ENCODE assay signal across 14 cellular contexts in genomic region chr7:86667732-86668131, GRCh38. TPM values are rescaled to one million over a fixed set of nuclear protein-coding genes. Genes with fewer than 3 reads are reported as not detected.
DNase-seq lines count a peak whose midpoint lies in the region; ATAC-seq and TF ChIP-seq lines count a peak whose summit lies in the region.
"Had no signal": no experiment of that assay in that cellular context is flagged by ENCODE, and none has a peak within 500 bp of the region (broad histone marks: within the 10 kb centered on the region; RNA-seq: fewer than 3 reads in every experiment).

No MANE protein-coding gene starts in this region.

- intact Hi-C loops in posterior vena cava (cut with DNase I) (no loop called here), lower leg skin (cut with DNase I; ENCODE audit: low total_unique reads) (no loop called here)

- no peak overlapping the region for H2BK15ac ChIP-seq in mesendoderm (replicated peaks; ENCODE audit: low read depth)

- H3K4me2 ChIP-seq in OCI-LY3 (ENCODE audit: low read length) (no peak overlapping the region), mesendoderm (ENCODE audit: low read length) (no peak overlapping the region)

- H3K27me3 ChIP-seq in HUES48 (ENCODE audit: control insufficient read depth, insufficient read depth, low read length) (no peaks in the 10 kb centered on the region), OCI-LY3 (ENCODE audit: low read depth, low read length) (peaks cover 4% of the 10 kb centered on the region; the same call in 1 of the 2 replicates), mesendoderm (ENCODE audit: insufficient read depth, low read length, poor library complexity) (no peaks in the 10 kb centered on the region)
- H3K27me3 ChIP-seq: testis had no signal

- DNase-seq in mesendoderm, result peak; percentile 69
- no peak for DNase-seq in stimulated activated CD4-positive, alpha-beta T cell treated with anti-CD3 and anti-CD28 coated beads, Interleukin-15, amount 100 ng/mL, for 24 hours
- DNase-seq in posterior vena cava (ENCODE audit: low spot score), result no peak
- DNase-seq in lower leg skin (ENCODE audit: low spot score in 2 of 2), result no peak
- DNase-seq: activated CD4-positive, alpha-beta T cell treated with anti-CD3 and anti-CD28 coated beads for 36 hours; HFFc6; small intestine; testis had no signal

- no peak overlapping the region for H2BK5ac ChIP-seq in mesendoderm (ENCODE audit: low read length)

- TF ChIP-seq CTCF in OCI-LY3 (IDR thresholded peaks at IDR 0.05; ENCODE audit: low read depth, low read length) (peak; percentile 38), lower leg skin (IDR thresholded peaks at IDR 0.05) (no peak)

- no peak overlapping the region for H3K4ac ChIP-seq in mesendoderm (ENCODE audit: low read depth, low read length)

- no peak overlapping the region for H3K56ac ChIP-seq in mesendoderm (ENCODE audit: low read length)

- H2AK5ac ChIP-seq in mesendoderm (ENCODE audit: low read length), result no peak overlapping the region

- H3K18ac ChIP-seq in mesendoderm (ENCODE audit: low read length), result no peak overlapping the region

- peaks cover 18% of the 10 kb centered on the region for H3K4me1 ChIP-seq in HUES48 (ENCODE audit: control insufficient read depth, insufficient read depth, low read length)
- no peaks in the 10 kb centered on the region for H3K4me1 ChIP-seq in OCI-LY3 (ENCODE audit: low read length)
- H3K4me1 ChIP-seq in mesendoderm (ENCODE audit: control insufficient read depth, low read depth, low read length), result peaks cover 6% of the 10 kb centered on the region
- H3K4me1 ChIP-seq: testis had no signal

- TF ChIP-seq POLR2A in lower leg skin (IDR thresholded peaks at IDR 0.05), result no peak

- no peak overlapping the region for H2AFZ ChIP-seq in OCI-LY3 (ENCODE audit: low read depth, low read length)

- H3K4me3 ChIP-seq in HUES48 (ENCODE audit: low read depth, low read length) (no peak overlapping the region), OCI-LY3 (ENCODE audit: low read length) (no peak overlapping the region), mesendoderm (ENCODE audit: low read length) (no peak overlapping the region), lower leg skin (ENCODE audit: low read depth, poor library complexity, severe bottlenecking) (no peak overlapping the region)
- H3K4me3 ChIP-seq: lung, testis had no signal

- H3K79me2 ChIP-seq in OCI-LY3 (ENCODE audit: low read length) (no peaks in the 10 kb centered on the region), mesendoderm (ENCODE audit: control insufficient read depth, insufficient read depth, low read length) (no peaks in the 10 kb centered on the region)

- H3K79me1 ChIP-seq in mesendoderm (ENCODE audit: low read length), result no peaks in the 10 kb centered on the region

- no peak overlapping the region for H2BK120ac ChIP-seq in mesendoderm (ENCODE audit: low read depth, low read length)

- no peak overlapping the region for H4K5ac ChIP-seq in mesendoderm (ENCODE audit: low read length)

- H3K9me3 ChIP-seq in HUES48 (ENCODE audit: control insufficient read depth, insufficient read depth, low read length) (no peaks in the 10 kb centered on the region), OCI-LY3 (ENCODE audit: insufficient read depth, low read length) (no peaks in the 10 kb centered on the region)
- H3K9me3 ChIP-seq: testis had no signal

- H3K9ac ChIP-seq in HUES48 (ENCODE audit: low read depth, low read length), result no peak overlapping the region
- no peak overlapping the region for H3K9ac ChIP-seq in OCI-LY3 (ENCODE audit: low read length)
- no peak overlapping the region for H3K9ac ChIP-seq in mesendoderm (ENCODE audit: low read length)

- no peaks in the 10 kb centered on the region for H4K20me1 ChIP-seq in OCI-LY3 (ENCODE audit: insufficient read depth, low read length)

- no CpG with 5 or more reads among the region's 4 CpGs for WGBS in mesendoderm (ENCODE audit: extremely low coverage, insufficient coverage, low lambda C conversion rate)
- 25 to 32% methylated on average over 4 of the region's 4 CpGs for WGBS in lower leg skin, 2 donors

- ATAC-seq in GM18498 (IDR thresholded peaks at IDR 0.05; ENCODE audit: unreplicated experiment), result peak; percentile 70
- ATAC-seq: activated CD4-positive, alpha-beta T cell treated with anti-CD3 and anti-CD28 coated beads for 36 hours had no signal

- H3K36me3 ChIP-seq in HUES48 (ENCODE audit: control insufficient read depth, insufficient read depth, low read length), result no peaks in the 10 kb centered on the region
- no peaks in the 10 kb centered on the region for H3K36me3 ChIP-seq in OCI-LY3 (replicated peaks; ENCODE audit: low read depth, low read length)
- H3K36me3 ChIP-seq in mesendoderm (ENCODE audit: control insufficient read depth, insufficient read depth, low read length), result no peaks in the 10 kb centered on the region

- H3K27ac ChIP-seq in HUES48 (ENCODE audit: low read depth, low read length) (peak overlapping the region; percentile 15), OCI-LY3 (ENCODE audit: low read length) (no peak overlapping the region), mesendoderm (ENCODE audit: low read depth, low read length) (no peak overlapping the region)
- H3K27ac ChIP-seq: testis had no signal

- no peak overlapping the region for H3K23ac ChIP-seq in mesendoderm (ENCODE audit: low read length)

- H4K8ac ChIP-seq in mesendoderm (ENCODE audit: low read depth, low read length), result no peak overlapping the region

RNA-seq across cellular contexts. Expression of gene GRM3, which starts 24.0 kb away (rescaled TPM):
- 0.15 TPM for polyA plus RNA-seq in mesendoderm (2013, experiment 1 of 2)
- polyA plus RNA-seq in mesendoderm (2013, experiment 2 of 2), result 0.11 TPM
- total RNA-seq in posterior vena cava (not detected), lower leg skin (not detected)
- total RNA-seq: activated CD4-positive, alpha-beta T cell treated with anti-CD3 and anti-CD28 coated beads for 36 hours; bronchial epithelial cell; endothelial cell of umbilical vein; HFFc6 had no signal
- polyA plus RNA-seq: endothelial cell of umbilical vein, lung had no signal
